Comparison of ENCODE assay signal across 29 cellular contexts in the genomic region with DNA sequence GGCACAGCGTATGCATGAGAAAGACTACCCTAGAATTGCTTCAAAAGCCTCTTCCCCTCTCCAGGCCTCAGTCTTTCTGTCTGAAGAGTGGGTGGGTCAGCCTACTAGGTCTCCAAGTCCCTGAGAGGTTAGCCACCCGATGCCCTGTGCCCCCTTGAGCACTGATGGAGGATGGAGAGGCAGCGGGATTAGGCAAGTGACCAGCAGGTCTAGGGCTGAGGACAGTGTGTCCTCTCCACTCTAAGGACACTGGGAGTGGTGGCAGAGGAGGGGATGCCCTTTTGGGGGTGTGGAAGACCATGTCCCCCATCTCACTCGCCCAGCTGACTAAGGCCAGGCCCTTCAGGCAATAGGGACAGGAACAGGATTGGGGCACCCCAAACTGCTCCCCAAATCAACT.
"Had no signal": no experiment of that assay in that cellular context is flagged by ENCODE, and none has a peak within 500 bp of the region (broad histone marks: within the 10 kb centered on the region; RNA-seq: fewer than 3 reads in every experiment).

No MANE protein-coding gene starts in this region.

- FAIRE-seq: small intestine had no signal

- H3K27ac ChIP-seq: neural progenitor cell, neutrophil, ovary, parathyroid adenoma, prostate gland, right lobe of liver, sigmoid colon, suprapubic skin, testis, tibial artery, transverse colon, upper lobe of right lung, uterus had no signal

- H2AFZ ChIP-seq: neural progenitor cell, parathyroid adenoma had no signal

- H3K27me3 ChIP-seq: neural progenitor cell, neutrophil, ovary, right lobe of liver, sigmoid colon, suprapubic skin, testis, tibial artery, transverse colon, upper lobe of right lung, uterus had no signal

- H3K27me3 Mint-ChIP-seq: stimulated activated naive CD8-positive, alpha-beta T cell treated with anti-CD3 and anti-CD28 coated beads, Interleukin-15, amount 100 ng/mL, for 72 hours had no signal

- H3K9me3 Mint-ChIP-seq: natural killer cell had no signal

- H3K4me2 ChIP-seq: neural progenitor cell had no signal

- H3K4me3 Mint-ChIP-seq: naive thymus-derived CD4-positive, alpha-beta T cell; natural killer cell; nephron; neural progenitor cell; stimulated activated memory B cell treated with anti-CD40 and anti-IgM and Interleukin-4, amounts not matched to agents 10 μg/mL and 1 μg/mL and 100 μg/mL, for 72 hours; stimulated activated naive CD8-positive, alpha-beta T cell treated with anti-CD3 and anti-CD28 coated beads, Interleukin-15, amount 100 ng/mL, for 72 hours; type B pancreatic cell had no signal

- H3K27ac Mint-ChIP-seq: naive thymus-derived CD4-positive, alpha-beta T cell; natural killer cell; nephron; neural progenitor cell; stimulated activated memory B cell treated with anti-CD40 and anti-IgM and Interleukin-4, amounts not matched to agents 10 μg/mL and 1 μg/mL and 100 μg/mL, for 72 hours; stimulated activated naive CD8-positive, alpha-beta T cell treated with anti-CD3 and anti-CD28 coated beads, Interleukin-15, amount 100 ng/mL, for 72 hours; type B pancreatic cell had no signal

- H3K9me3 ChIP-seq: neutrophil, ovary, prostate gland, right lobe of liver, suprapubic skin, testis, transverse colon, upper lobe of right lung, uterus had no signal

- DNase-seq: naive thymus-derived CD4-positive, alpha-beta T cell; natural killer cell; nucleus accumbens; ovary; right cardiac atrium; right lobe of liver; sigmoid colon; small intestine; stimulated activated CD4-positive, alpha-beta T cell treated with anti-CD3 and anti-CD28 coated beads, Interleukin-1b, Interleukin-23, amount 100 ng/mL, for 48 hours; stimulated activated CD4-positive, alpha-beta T cell treated with anti-CD3 and anti-CD28 coated beads, Interleukin-4, amount 100 ng/mL, for 1 hour; stimulated activated CD4-positive, alpha-beta T cell treated with anti-CD3 and anti-CD28 coated beads, Interleukin-4, amount 100 ng/mL, for 4 hours; stimulated activated CD8-positive, alpha-beta memory T cell treated with anti-CD3 and anti-CD28 coated beads, Interleukin-4, amount 100 ng/mL, for 48 hours; stimulated activated naive CD4-positive, alpha-beta T cell; stimulated activated naive CD8-positive, alpha-beta T cell treated with anti-CD3 and anti-CD28 coated beads, Interleukin-15, amount 100 ng/mL, for 72 hours; stimulated activated naive CD8-positive, alpha-beta T cell treated with anti-CD3 and anti-CD28 coated beads, Interleukin-15, Interleukin-2, amounts not matched to agents 100 U/mL and 50 U/mL, for 24 hours; substantia nigra; testis; tibial artery; transverse colon; upper lobe of right lung; uterus had no signal

- H3K36me3 Mint-ChIP-seq: naive thymus-derived CD4-positive, alpha-beta T cell; natural killer cell; neural progenitor cell; stimulated activated memory B cell treated with anti-CD40 and anti-IgM and Interleukin-4, amounts not matched to agents 10 μg/mL and 1 μg/mL and 100 μg/mL, for 72 hours; type B pancreatic cell had no signal

- H3K36me3 ChIP-seq: neural progenitor cell, neutrophil, ovary, prostate gland, right lobe of liver, sigmoid colon, suprapubic skin, tibial artery, transverse colon, upper lobe of right lung, uterus had no signal

- H3K9ac ChIP-seq: neural progenitor cell, parathyroid adenoma had no signal

- H3K4me1 ChIP-seq: parathyroid adenoma, prostate gland, sigmoid colon, suprapubic skin, tibial artery, transverse colon, upper lobe of right lung, uterus had no signal

- H3K4me3 ChIP-seq: neural progenitor cell, ovary, prostate gland, right lobe of liver, sigmoid colon, suprapubic skin, testis, tibial artery, transverse colon, upper lobe of right lung, uterus had no signal

- H3K79me2 ChIP-seq: parathyroid adenoma had no signal
